Comparison of ENCODE assay signal across 10 cellular contexts in genomic region chr20:9458075-9458818, GRCh38. TPM values are rescaled to one million over a fixed set of nuclear protein-coding genes. Genes with fewer than 3 reads are reported as not detected.
DNase-seq lines count a peak whose midpoint lies in the region; ATAC-seq and TF ChIP-seq lines count a peak whose summit lies in the region.
"Had no signal": no experiment of that assay in that cellular context is flagged by ENCODE, and none has a peak within 500 bp of the region (broad histone marks: within the 10 kb centered on the region; RNA-seq: fewer than 3 reads in every experiment).

No MANE protein-coding gene starts in this region.

- H3K9me3 ChIP-seq in mammary epithelial cell (replicated peaks; ENCODE audit: insufficient read depth, low read length), result no peaks in the 10 kb centered on the region

- H3K79me2 ChIP-seq in mammary epithelial cell (ENCODE audit: insufficient read depth, low read length), result no peaks in the 10 kb centered on the region

- peaks cover 19% of the 10 kb centered on the region for H3K4me1 ChIP-seq in mammary epithelial cell (ENCODE audit: insufficient read depth, low read length)

- dilution Hi-C loops in mammary epithelial cell (cut with HindIII; ENCODE audit: low sequenced_read_pairs), result no loop called here

- H3K4me2 ChIP-seq in mammary epithelial cell (ENCODE audit: insufficient read depth, low read depth, low read length), result no peak overlapping the region

- H3K4me3 ChIP-seq in mammary epithelial cell (replicated peaks in 1 of 3; ENCODE audit: insufficient read depth in 1 of 3, low read depth in 2 of 3, low read length in 3 of 3), result no peak overlapping the region

- DNase-seq in NCI-H82 (lab: John Stamatoyannopoulos, UW), result peak; percentile 48
- DNase-seq in NCI-H82 treated with DMSO at 0.1 percent for 48 hours (lab: John Stamatoyannopoulos, UW; ENCODE audit: unreplicated experiment), result no peak
- peak; percentile 84 for DNase-seq in LHCN-M2 (ENCODE audit: low read depth)
- peak; percentile 58 for DNase-seq in mammary epithelial cell
- peak; percentile 77 for DNase-seq in smooth muscle cell of the brain vasculature (ENCODE audit: low read depth, low spot score)
- no peak for DNase-seq in amniotic stem cell (lab: John Stamatoyannopoulos, UW)
- DNase-seq in NCI-H1092 treated with DMSO at 0.1 percent for 48 hours (lab: John Stamatoyannopoulos, UW), result no peak

- H4K20me1 ChIP-seq in mammary epithelial cell (ENCODE audit: insufficient read depth, low read length), result no peaks in the 10 kb centered on the region

- H3K27me3 ChIP-seq in mammary epithelial cell (ENCODE audit: insufficient read depth, low read length), result no peaks in the 10 kb centered on the region

- no peaks in the 10 kb centered on the region for H3K36me3 ChIP-seq in mammary epithelial cell (ENCODE audit: insufficient read depth, low read length)

- ATAC-seq in GM21825 (IDR thresholded peaks at IDR 0.05; ENCODE audit: unreplicated experiment), result no peak

- BruUV-seq in mammary epithelial cell (replicated peaks; lab: Mats Ljungman, UMichigan), result no TSS peak

- CTCF ChIA-PET in mammary epithelial cell (lab: Charles Lee; ENCODE audit: low non-redundant PET), result no interaction called here

- intact Hi-C loops in mammary epithelial cell (cut with micrococcal nuclease), result no loop called here

- H2AFZ ChIP-seq in mammary epithelial cell (ENCODE audit: low read depth, low read length), result peak overlapping the region; percentile 28

- 58% methylated on average over 1 of the region's 1 CpG for WGBS in mammary epithelial cell (ENCODE audit: low coverage, missing lambda C conversion rate)

- no peak overlapping the region for H3K27ac ChIP-seq in mammary epithelial cell (ENCODE audit: insufficient read depth, low read depth, low read length)

- peak; percentile 54 to 55 for TF ChIP-seq CTCF in mammary epithelial cell (conservative IDR thresholded peaks at IDR 0.05 in 1 of 2, IDR thresholded peaks at IDR 0.05 in 1 of 2; ENCODE audit: extremely low read depth in 1 of 2, insufficient read depth in 1 of 2, low read depth in 1 of 2, low read length in 2 of 2)

- H3K9ac ChIP-seq in mammary epithelial cell (ENCODE audit: insufficient read depth, low read length), result no peak overlapping the region

- in situ Hi-C loops in mammary epithelial cell (cut with MboI; ENCODE audit: low sequenced_read_pairs in 2 of 2), result no loop called here

RNA-seq across cellular contexts. Expression of gene LAMP5, which starts 56.1 kb away (rescaled TPM):
- total RNA-seq in LHCN-M2 (2014; rRNA removed) (0.98 and 1.0 TPM in 2 replicates), mammary epithelial cell (not detected)
- 1.2 TPM for polyA plus RNA-seq in LHCN-M2 (2012)
- polyA plus RNA-seq in mammary epithelial cell, result 0.02 TPM
- not detected for polyA minus RNA-seq in mammary epithelial cell
- total RNA-seq: activated T-helper 1 cell treated with anti-CD3 and anti-CD28 coated beads, Interleukin-12 subunit alpha, Interleukin-12 subunit beta, Interleukin-2, Interleukin-4 antibody, amounts not matched to agents 30 ng/mL and 10 ng/mL and 1 ng/mL, durations not matched to agents 14 hours and 24 hours and 36 hours; subcutaneous adipose tissue had no signal

Comparison
In these comparisons a context has a peak if more than half of its experiments do, and no peak if none do; other contexts are left out.
1. DNase-seq: peak in NCI-H82 (single experiment), LHCN-M2 (single experiment), mammary epithelial cell (single experiment) and smooth muscle cell of the brain vasculature (single experiment); none in NCI-H82 treated with DMSO at 0.1 percent for 48 hours (single experiment), amniotic stem cell (single experiment) and NCI-H1092 treated with DMSO at 0.1 percent for 48 hours (single experiment).